1 cellular context compared by ENCODE assay signal in the genomic region with DNA sequence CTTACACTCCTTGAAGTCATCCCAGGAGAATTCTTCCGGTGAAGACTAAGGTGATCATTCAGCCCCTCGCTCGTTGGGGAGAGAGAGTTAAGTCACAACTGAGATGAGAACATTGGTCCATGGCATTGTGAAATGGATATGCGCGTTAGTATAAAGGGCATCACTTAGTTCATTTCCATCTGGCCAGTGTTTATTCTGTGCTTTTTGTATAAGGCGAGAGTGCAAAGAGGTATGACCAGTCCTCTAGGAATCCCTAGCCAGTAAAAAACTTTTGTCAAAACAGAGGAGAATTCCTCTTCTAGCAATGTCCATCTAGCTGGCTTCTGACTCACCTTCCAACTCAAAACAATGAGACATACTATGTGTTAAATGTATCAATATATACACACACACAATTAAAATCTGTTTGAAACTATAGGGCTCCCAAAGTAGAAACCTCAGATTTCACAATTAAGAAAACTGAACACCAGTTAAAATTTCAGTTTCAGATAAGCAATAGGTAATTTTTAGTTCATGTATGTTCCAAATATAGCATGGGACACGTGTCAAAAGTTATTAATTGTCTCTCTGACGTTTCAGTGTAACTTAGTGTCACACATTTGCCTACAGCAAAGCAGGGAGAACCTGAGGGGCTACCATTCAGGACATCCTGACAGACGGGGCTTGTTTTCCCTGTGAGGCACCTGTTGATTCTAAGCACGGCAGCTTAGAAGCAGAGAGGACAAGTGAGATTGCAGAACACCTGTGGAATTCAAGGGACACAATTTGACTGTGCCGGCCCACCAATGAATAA.
TF ChIP-seq lines count a peak whose summit lies in the region.

No MANE protein-coding gene starts in this region.

TF ChIP-seq in GM12878, 131 proteins besides CTCF, POLR2A, EP300 and RAD21 (continued from another document and continues in another):
- TF ChIP-seq, protein P1, sequence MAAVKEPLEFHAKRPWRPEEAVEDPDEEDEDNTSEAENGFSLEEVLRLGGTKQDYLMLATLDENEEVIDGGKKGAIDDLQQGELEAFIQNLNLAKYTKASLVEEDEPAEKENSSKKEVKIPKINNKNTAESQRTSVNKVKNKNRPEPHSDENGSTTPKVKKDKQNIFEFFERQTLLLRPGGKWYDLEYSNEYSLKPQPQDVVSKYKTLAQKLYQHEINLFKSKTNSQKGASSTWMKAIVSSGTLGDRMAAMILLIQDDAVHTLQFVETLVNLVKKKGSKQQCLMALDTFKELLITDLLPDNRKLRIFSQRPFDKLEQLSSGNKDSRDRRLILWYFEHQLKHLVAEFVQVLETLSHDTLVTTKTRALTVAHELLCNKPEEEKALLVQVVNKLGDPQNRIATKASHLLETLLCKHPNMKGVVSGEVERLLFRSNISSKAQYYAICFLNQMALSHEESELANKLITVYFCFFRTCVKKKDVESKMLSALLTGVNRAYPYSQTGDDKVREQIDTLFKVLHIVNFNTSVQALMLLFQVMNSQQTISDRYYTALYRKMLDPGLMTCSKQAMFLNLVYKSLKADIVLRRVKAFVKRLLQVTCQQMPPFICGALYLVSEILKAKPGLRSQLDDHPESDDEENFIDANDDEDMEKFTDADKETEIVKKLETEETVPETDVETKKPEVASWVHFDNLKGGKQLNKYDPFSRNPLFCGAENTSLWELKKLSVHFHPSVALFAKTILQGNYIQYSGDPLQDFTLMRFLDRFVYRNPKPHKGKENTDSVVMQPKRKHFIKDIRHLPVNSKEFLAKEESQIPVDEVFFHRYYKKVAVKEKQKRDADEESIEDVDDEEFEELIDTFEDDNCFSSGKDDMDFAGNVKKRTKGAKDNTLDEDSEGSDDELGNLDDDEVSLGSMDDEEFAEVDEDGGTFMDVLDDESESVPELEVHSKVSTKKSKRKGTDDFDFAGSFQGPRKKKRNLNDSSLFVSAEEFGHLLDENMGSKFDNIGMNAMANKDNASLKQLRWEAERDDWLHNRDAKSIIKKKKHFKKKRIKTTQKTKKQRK (IDR thresholded peaks at IDR 0.05; ENCODE audit: low read depth, low read length): no peak
- TF ChIP-seq, protein P2, sequence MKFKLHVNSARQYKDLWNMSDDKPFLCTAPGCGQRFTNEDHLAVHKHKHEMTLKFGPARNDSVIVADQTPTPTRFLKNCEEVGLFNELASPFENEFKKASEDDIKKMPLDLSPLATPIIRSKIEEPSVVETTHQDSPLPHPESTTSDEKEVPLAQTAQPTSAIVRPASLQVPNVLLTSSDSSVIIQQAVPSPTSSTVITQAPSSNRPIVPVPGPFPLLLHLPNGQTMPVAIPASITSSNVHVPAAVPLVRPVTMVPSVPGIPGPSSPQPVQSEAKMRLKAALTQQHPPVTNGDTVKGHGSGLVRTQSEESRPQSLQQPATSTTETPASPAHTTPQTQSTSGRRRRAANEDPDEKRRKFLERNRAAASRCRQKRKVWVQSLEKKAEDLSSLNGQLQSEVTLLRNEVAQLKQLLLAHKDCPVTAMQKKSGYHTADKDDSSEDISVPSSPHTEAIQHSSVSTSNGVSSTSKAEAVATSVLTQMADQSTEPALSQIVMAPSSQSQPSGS (IDR thresholded peaks at IDR 0.05; ENCODE audit: low read length): peak; percentile 61; the same call in 1 of the 2 replicates
- TF ChIP-seq, protein P3, sequence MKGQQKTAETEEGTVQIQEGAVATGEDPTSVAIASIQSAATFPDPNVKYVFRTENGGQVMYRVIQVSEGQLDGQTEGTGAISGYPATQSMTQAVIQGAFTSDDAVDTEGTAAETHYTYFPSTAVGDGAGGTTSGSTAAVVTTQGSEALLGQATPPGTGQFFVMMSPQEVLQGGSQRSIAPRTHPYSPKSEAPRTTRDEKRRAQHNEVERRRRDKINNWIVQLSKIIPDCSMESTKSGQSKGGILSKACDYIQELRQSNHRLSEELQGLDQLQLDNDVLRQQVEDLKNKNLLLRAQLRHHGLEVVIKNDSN (IDR thresholded peaks at IDR 0.05; ENCODE audit: borderline replicate concordance, extremely low read length, insufficient read depth, low read depth, low read length): peak; percentile 25
- TF ChIP-seq GABPA (IDR thresholded peaks at IDR 0.05; ENCODE audit: low read depth): no peak
- TF ChIP-seq, protein P4, sequence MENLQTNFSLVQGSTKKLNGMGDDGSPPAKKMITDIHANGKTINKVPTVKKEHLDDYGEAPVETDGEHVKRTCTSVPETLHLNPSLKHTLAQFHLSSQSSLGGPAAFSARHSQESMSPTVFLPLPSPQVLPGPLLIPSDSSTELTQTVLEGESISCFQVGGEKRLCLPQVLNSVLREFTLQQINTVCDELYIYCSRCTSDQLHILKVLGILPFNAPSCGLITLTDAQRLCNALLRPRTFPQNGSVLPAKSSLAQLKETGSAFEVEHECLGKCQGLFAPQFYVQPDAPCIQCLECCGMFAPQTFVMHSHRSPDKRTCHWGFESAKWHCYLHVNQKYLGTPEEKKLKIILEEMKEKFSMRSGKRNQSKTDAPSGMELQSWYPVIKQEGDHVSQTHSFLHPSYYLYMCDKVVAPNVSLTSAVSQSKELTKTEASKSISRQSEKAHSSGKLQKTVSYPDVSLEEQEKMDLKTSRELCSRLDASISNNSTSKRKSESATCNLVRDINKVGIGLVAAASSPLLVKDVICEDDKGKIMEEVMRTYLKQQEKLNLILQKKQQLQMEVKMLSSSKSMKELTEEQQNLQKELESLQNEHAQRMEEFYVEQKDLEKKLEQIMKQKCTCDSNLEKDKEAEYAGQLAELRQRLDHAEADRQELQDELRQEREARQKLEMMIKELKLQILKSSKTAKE (IDR thresholded peaks at IDR 0.05; ENCODE audit: low read depth, poor library complexity, severe bottlenecking): peak; percentile 63
- no peak for TF ChIP-seq BMI1 (IDR thresholded peaks at IDR 0.05; ENCODE audit: borderline replicate concordance)
- no peak for TF ChIP-seq MXI1 (IDR thresholded peaks at IDR 0.05; ENCODE audit: low read depth, low read length)
- TF ChIP-seq POU2F2 (IDR thresholded peaks at IDR 0.05; ENCODE audit: borderline replicate concordance, low read depth, low read length): 0 out of 3 replicates have a peak, but pooled peaks have one; percentile 47
- TF ChIP-seq, protein P5, sequence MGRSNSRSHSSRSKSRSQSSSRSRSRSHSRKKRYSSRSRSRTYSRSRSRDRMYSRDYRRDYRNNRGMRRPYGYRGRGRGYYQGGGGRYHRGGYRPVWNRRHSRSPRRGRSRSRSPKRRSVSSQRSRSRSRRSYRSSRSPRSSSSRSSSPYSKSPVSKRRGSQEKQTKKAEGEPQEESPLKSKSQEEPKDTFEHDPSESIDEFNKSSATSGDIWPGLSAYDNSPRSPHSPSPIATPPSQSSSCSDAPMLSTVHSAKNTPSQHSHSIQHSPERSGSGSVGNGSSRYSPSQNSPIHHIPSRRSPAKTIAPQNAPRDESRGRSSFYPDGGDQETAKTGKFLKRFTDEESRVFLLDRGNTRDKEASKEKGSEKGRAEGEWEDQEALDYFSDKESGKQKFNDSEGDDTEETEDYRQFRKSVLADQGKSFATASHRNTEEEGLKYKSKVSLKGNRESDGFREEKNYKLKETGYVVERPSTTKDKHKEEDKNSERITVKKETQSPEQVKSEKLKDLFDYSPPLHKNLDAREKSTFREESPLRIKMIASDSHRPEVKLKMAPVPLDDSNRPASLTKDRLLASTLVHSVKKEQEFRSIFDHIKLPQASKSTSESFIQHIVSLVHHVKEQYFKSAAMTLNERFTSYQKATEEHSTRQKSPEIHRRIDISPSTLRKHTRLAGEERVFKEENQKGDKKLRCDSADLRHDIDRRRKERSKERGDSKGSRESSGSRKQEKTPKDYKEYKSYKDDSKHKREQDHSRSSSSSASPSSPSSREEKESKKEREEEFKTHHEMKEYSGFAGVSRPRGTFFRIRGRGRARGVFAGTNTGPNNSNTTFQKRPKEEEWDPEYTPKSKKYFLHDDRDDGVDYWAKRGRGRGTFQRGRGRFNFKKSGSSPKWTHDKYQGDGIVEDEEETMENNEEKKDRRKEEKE (IDR thresholded peaks at IDR 0.05): no peak
- TF ChIP-seq, protein P6, sequence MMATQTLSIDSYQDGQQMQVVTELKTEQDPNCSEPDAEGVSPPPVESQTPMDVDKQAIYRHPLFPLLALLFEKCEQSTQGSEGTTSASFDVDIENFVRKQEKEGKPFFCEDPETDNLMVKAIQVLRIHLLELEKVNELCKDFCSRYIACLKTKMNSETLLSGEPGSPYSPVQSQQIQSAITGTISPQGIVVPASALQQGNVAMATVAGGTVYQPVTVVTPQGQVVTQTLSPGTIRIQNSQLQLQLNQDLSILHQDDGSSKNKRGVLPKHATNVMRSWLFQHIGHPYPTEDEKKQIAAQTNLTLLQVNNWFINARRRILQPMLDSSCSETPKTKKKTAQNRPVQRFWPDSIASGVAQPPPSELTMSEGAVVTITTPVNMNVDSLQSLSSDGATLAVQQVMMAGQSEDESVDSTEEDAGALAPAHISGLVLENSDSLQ (IDR thresholded peaks at IDR 0.05): peak; percentile 68; the same call in 1 of the 2 replicates
- TF ChIP-seq CREB1 (IDR thresholded peaks at IDR 0.05; ENCODE audit: low read depth): peak; percentile 76
- TF ChIP-seq NFXL1 (IDR thresholded peaks at IDR 0.05; ENCODE audit: borderline replicate concordance): no peak
- no peak for TF ChIP-seq EGR1 (IDR thresholded peaks at IDR 0.05; ENCODE audit: borderline replicate concordance in 1 of 2, low read depth in 2 of 2, low read length in 2 of 2)
- no peak for TF ChIP-seq ZNF24 (IDR thresholded peaks at IDR 0.05)
- no peak for TF ChIP-seq ZNF274 (IDR thresholded peaks at IDR 0.05; ENCODE audit: insufficient read depth, insufficient read length)
- TF ChIP-seq, protein P7, sequence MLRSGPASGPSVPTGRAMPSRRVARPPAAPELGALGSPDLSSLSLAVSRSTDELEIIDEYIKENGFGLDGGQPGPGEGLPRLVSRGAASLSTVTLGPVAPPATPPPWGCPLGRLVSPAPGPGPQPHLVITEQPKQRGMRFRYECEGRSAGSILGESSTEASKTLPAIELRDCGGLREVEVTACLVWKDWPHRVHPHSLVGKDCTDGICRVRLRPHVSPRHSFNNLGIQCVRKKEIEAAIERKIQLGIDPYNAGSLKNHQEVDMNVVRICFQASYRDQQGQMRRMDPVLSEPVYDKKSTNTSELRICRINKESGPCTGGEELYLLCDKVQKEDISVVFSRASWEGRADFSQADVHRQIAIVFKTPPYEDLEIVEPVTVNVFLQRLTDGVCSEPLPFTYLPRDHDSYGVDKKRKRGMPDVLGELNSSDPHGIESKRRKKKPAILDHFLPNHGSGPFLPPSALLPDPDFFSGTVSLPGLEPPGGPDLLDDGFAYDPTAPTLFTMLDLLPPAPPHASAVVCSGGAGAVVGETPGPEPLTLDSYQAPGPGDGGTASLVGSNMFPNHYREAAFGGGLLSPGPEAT (IDR thresholded peaks at IDR 0.05; ENCODE audit: low read depth): no peak
- TF ChIP-seq YBX1 (IDR thresholded peaks at IDR 0.05): no peak
- TF ChIP-seq, protein P8, sequence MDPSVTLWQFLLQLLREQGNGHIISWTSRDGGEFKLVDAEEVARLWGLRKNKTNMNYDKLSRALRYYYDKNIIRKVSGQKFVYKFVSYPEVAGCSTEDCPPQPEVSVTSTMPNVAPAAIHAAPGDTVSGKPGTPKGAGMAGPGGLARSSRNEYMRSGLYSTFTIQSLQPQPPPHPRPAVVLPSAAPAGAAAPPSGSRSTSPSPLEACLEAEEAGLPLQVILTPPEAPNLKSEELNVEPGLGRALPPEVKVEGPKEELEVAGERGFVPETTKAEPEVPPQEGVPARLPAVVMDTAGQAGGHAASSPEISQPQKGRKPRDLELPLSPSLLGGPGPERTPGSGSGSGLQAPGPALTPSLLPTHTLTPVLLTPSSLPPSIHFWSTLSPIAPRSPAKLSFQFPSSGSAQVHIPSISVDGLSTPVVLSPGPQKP (IDR thresholded peaks at IDR 0.05; ENCODE audit: low read depth, low read length): no peak
- TF ChIP-seq TARDBP (IDR thresholded peaks at IDR 0.05; ENCODE audit: borderline replicate concordance): no peak
- TF ChIP-seq, protein P9, sequence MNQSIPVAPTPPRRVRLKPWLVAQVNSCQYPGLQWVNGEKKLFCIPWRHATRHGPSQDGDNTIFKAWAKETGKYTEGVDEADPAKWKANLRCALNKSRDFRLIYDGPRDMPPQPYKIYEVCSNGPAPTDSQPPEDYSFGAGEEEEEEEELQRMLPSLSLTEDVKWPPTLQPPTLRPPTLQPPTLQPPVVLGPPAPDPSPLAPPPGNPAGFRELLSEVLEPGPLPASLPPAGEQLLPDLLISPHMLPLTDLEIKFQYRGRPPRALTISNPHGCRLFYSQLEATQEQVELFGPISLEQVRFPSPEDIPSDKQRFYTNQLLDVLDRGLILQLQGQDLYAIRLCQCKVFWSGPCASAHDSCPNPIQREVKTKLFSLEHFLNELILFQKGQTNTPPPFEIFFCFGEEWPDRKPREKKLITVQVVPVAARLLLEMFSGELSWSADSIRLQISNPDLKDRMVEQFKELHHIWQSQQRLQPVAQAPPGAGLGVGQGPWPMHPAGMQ (IDR thresholded peaks at IDR 0.05; ENCODE audit: borderline replicate concordance): no peak
- TF ChIP-seq CHD4 (IDR thresholded peaks at IDR 0.05): no peak
- TF ChIP-seq JUNB (IDR thresholded peaks at IDR 0.05): 0 out of 2 replicates have a peak, but pooled peaks have one; percentile 15
- no peak for TF ChIP-seq CHD1 (IDR thresholded peaks at IDR 0.05; ENCODE audit: low read depth, low read length)
- TF ChIP-seq ATF7 (IDR thresholded peaks at IDR 0.05; ENCODE audit: low read depth): peak; percentile 69; the same call in 1 of the 2 replicates
- no peak for TF ChIP-seq FOS (IDR thresholded peaks at IDR 0.05; ENCODE audit: borderline replicate concordance, extremely low read depth, insufficient read length)
- no peak for TF ChIP-seq MYC (IDR thresholded peaks at IDR 0.05; ENCODE audit: insufficient read depth, insufficient read length, insufficient replicate concordance, low read length, severe bottlenecking)
- no peak for TF ChIP-seq HDGF (IDR thresholded peaks at IDR 0.05)
- no peak for TF ChIP-seq JUND (IDR thresholded peaks at IDR 0.05; ENCODE audit: low read depth, low read length)
- TF ChIP-seq TBL1XR1 (IDR thresholded peaks at IDR 0.05; ENCODE audit: low read depth, low read length): peak; percentile 91
- no peak for TF ChIP-seq FOXK2 (IDR thresholded peaks at IDR 0.05)
- TF ChIP-seq, protein P10, sequence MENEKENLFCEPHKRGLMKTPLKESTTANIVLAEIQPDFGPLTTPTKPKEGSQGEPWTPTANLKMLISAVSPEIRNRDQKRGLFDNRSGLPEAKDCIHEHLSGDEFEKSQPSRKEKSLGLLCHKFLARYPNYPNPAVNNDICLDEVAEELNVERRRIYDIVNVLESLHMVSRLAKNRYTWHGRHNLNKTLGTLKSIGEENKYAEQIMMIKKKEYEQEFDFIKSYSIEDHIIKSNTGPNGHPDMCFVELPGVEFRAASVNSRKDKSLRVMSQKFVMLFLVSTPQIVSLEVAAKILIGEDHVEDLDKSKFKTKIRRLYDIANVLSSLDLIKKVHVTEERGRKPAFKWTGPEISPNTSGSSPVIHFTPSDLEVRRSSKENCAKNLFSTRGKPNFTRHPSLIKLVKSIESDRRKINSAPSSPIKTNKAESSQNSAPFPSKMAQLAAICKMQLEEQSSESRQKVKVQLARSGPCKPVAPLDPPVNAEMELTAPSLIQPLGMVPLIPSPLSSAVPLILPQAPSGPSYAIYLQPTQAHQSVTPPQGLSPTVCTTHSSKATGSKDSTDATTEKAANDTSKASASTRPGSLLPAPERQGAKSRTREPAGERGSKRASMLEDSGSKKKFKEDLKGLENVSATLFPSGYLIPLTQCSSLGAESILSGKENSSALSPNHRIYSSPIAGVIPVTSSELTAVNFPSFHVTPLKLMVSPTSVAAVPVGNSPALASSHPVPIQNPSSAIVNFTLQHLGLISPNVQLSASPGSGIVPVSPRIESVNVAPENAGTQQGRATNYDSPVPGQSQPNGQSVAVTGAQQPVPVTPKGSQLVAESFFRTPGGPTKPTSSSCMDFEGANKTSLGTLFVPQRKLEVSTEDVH (IDR thresholded peaks at IDR 0.05; ENCODE audit: low read depth, partially characterized antibody): no peak
- peak; percentile 71 for TF ChIP-seq CREM (IDR thresholded peaks at IDR 0.05; ENCODE audit: low read depth)
- 0 out of 2 replicates have a peak, but pooled peaks have one; percentile 8 for TF ChIP-seq RUNX3 (IDR thresholded peaks at IDR 0.05; ENCODE audit: low read length)
- no peak for TF ChIP-seq KAT2A (conservative IDR thresholded peaks at IDR 0.05; ENCODE audit: control insufficient read depth, low read depth, low read length)
- TF ChIP-seq ZSCAN29 (IDR thresholded peaks at IDR 0.05): no peak
